Comparison of ENCODE assay signal across 25 cellular contexts in genomic region chr7:85019778-85020177, GRCh38.
DNase-seq lines count a peak whose midpoint lies in the region; ATAC-seq and TF ChIP-seq lines count a peak whose summit lies in the region.
"Had no signal": no experiment of that assay in that cellular context is flagged by ENCODE, and none has a peak within 500 bp of the region (broad histone marks: within the 10 kb centered on the region; RNA-seq: fewer than 3 reads in every experiment).

No MANE protein-coding gene starts in this region.

- no peaks in the 10 kb centered on the region for H4K20me1 ChIP-seq in GM23338 (replicated peaks; ENCODE audit: insufficient read depth)
- H4K20me1 ChIP-seq: BLaER1 treated with 17β-estradiol and CSF1 and Interleukin-3, amounts not matched to agents 10 nM and 100 nM had no signal

- no peaks in the 10 kb centered on the region for H3F3A ChIP-seq in GM23338 (replicated peaks; ENCODE audit: low read depth)

- no peaks in the 10 kb centered on the region for H3K27me3 Mint-ChIP-seq in GM23338 (ENCODE audit: insufficient read depth, low read depth, poor library complexity)
- no peaks in the 10 kb centered on the region for H3K27me3 Mint-ChIP-seq in endodermal cell (ENCODE audit: insufficient read depth)
- H3K27me3 Mint-ChIP-seq in mesothelial cell of epicardium (ENCODE audit: low read depth): no peaks in the 10 kb centered on the region

- no peaks in the 10 kb centered on the region for H3K9me2 ChIP-seq in GM23338 (ENCODE audit: insufficient read depth)

- H3K27ac ChIP-seq in GM23338 (ENCODE audit: low read depth) (peak overlapping the region; percentile 11), HUES64 (ENCODE audit: low read depth, low read length) (peak overlapping the region; percentile 29; the same call in 1 of the 2 replicates), endodermal cell (ENCODE audit: low read depth, low read length) (no peak overlapping the region), body of pancreas (no peak overlapping the region)
- H3K27ac ChIP-seq: BLaER1 treated with 17β-estradiol and CSF1 and Interleukin-3, amounts not matched to agents 10 nM and 100 nM; HL-60; KMS-11; SJSA1 had no signal

- H2AFZ ChIP-seq in GM23338: no peak overlapping the region

- H3K36me3 Mint-ChIP-seq in GM23338 (ENCODE audit: low read depth): no peaks in the 10 kb centered on the region
- no peaks in the 10 kb centered on the region for H3K36me3 Mint-ChIP-seq in endodermal cell (ENCODE audit: low read depth)
- peaks cover 22% of the 10 kb centered on the region for H3K36me3 Mint-ChIP-seq in mesothelial cell of epicardium

- no peak for TF ChIP-seq POLR2A in body of pancreas (IDR thresholded peaks at IDR 0.05)

- H3K36me3 ChIP-seq in GM23338 (ENCODE audit: insufficient read depth): no peaks in the 10 kb centered on the region
- no peaks in the 10 kb centered on the region for H3K36me3 ChIP-seq in HUES64 (ENCODE audit: insufficient read depth, low read length)
- no peaks in the 10 kb centered on the region for H3K36me3 ChIP-seq in endodermal cell (ENCODE audit: control insufficient read depth, insufficient read depth, low read length)
- no peaks in the 10 kb centered on the region for H3K36me3 ChIP-seq in body of pancreas (replicated peaks in 1 of 2; ENCODE audit: insufficient read depth in 1 of 2, low read depth in 2 of 2)
- H3K36me3 ChIP-seq: BLaER1 treated with 17β-estradiol and CSF1 and Interleukin-3, amounts not matched to agents 10 nM and 100 nM; HAP-1; SJSA1 had no signal

- peaks cover 19% of the 10 kb centered on the region for H3K4me1 ChIP-seq in GM23338 (ENCODE audit: insufficient read depth)
- peaks cover 20% of the 10 kb centered on the region for H3K4me1 ChIP-seq in HUES64 (ENCODE audit: insufficient read depth, low read length)
- H3K4me1 ChIP-seq in endodermal cell (ENCODE audit: control insufficient read depth, insufficient read depth, low read length): peaks cover 14% of the 10 kb centered on the region
- no peaks in the 10 kb centered on the region for H3K4me1 ChIP-seq in body of pancreas

- H3K27ac Mint-ChIP-seq in GM23338: peak overlapping the region; percentile 85; the same call in 1 of the 2 replicates
- H3K27ac Mint-ChIP-seq in endodermal cell: peak overlapping the region; percentile 29
- peak overlapping the region; percentile 43 for H3K27ac Mint-ChIP-seq in mesothelial cell of epicardium
- H3K27ac Mint-ChIP-seq: CD4-positive, alpha-beta T cell; HFFc6 had no signal

- no peak; the same call in 2 of the 3 replicates for ATAC-seq in GM23338
- no peak for ATAC-seq in body of pancreas
- ATAC-seq in HG02623 (IDR thresholded peaks at IDR 0.05; ENCODE audit: unreplicated experiment): no peak
- ATAC-seq: Right ventricle myocardium inferior had no signal

- no peak overlapping the region for H3K9ac ChIP-seq in HUES64 (ENCODE audit: low read depth, low read length)
- no peak overlapping the region for H3K9ac ChIP-seq in endodermal cell (ENCODE audit: extremely low read depth, low read length, poor library complexity, severe bottlenecking)
- H3K9ac ChIP-seq: BLaER1 treated with 17β-estradiol and CSF1 and Interleukin-3, amounts not matched to agents 10 nM and 100 nM; KMS-11 had no signal

- H3K9me3 Mint-ChIP-seq in GM23338 (no peaks in the 10 kb centered on the region), endodermal cell (no peaks in the 10 kb centered on the region), mesothelial cell of epicardium (no peaks in the 10 kb centered on the region)
- H3K9me3 Mint-ChIP-seq: CD4-positive, alpha-beta T cell; HFFc6 had no signal

- intact Hi-C loops in body of pancreas (cut with DNase I): loop anchor here (5.0 kb wide), 1 partner anchor 1042 kb away; no protein-coding TSS in a partner anchor

- H3K4me3 ChIP-seq in GM23338 (no peak overlapping the region), HUES64 (ENCODE audit: low read length) (no peak overlapping the region), endodermal cell (ENCODE audit: low read length) (no peak overlapping the region), body of pancreas (no peak overlapping the region)
- H3K4me3 ChIP-seq: BLaER1 treated with 17β-estradiol and CSF1 and Interleukin-3, amounts not matched to agents 10 nM and 100 nM; HAP-1; SJSA1 had no signal

- TF ChIP-seq CTCF in GM23338 (conservative IDR thresholded peaks at IDR 0.05; ENCODE audit: low read depth in 2 of 2) (no peak), endodermal cell (conservative IDR thresholded peaks at IDR 0.05) (no peak), mesothelial cell of epicardium (IDR thresholded peaks at IDR 0.05; ENCODE audit: unreplicated experiment) (no peak), body of pancreas (IDR thresholded peaks at IDR 0.05) (no peak)

- WGBS in HUES64: 70% methylated on average over 3 of the region's 3 CpGs
- 65 to 75% methylated on average over 3 of the region's 3 CpGs for WGBS in endodermal cell (ENCODE audit: insufficient coverage in 1 of 2, insufficient read length in 1 of 2), 2 experiments
- 89 to 91% methylated on average over 3 of the region's 3 CpGs for WGBS in body of pancreas, 2 donors

- H3K27me3 ChIP-seq in GM23338 (ENCODE audit: insufficient read depth): no peaks in the 10 kb centered on the region
- H3K27me3 ChIP-seq in HUES64 (ENCODE audit: insufficient read depth, low read length): no peaks in the 10 kb centered on the region
- no peaks in the 10 kb centered on the region for H3K27me3 ChIP-seq in endodermal cell (ENCODE audit: control insufficient read depth, insufficient read depth, low read length, poor library complexity, severe bottlenecking)
- no peaks in the 10 kb centered on the region for H3K27me3 ChIP-seq in body of pancreas
- H3K27me3 ChIP-seq: BLaER1 treated with 17β-estradiol and CSF1 and Interleukin-3, amounts not matched to agents 10 nM and 100 nM; SJSA1 had no signal

- H3K4me1 Mint-ChIP-seq in GM23338 (peaks cover 28% of the 10 kb centered on the region), endodermal cell (peaks cover 28% of the 10 kb centered on the region), mesothelial cell of epicardium (peaks cover 49% of the 10 kb centered on the region)

- H3K9me3 ChIP-seq in HUES64 (ENCODE audit: insufficient read depth, low read depth, low read length) (no peaks in the 10 kb centered on the region), endodermal cell (ENCODE audit: control insufficient read depth, low read length) (no peaks in the 10 kb centered on the region), body of pancreas (no peaks in the 10 kb centered on the region)
- H3K9me3 ChIP-seq: BLaER1 treated with 17β-estradiol and CSF1 and Interleukin-3, amounts not matched to agents 10 nM and 100 nM; HAP-1; SJSA1 had no signal

- DNase-seq in GM23338 (ENCODE audit: low spot score) (no peak), endodermal cell (no peak), mesothelial cell of epicardium (ENCODE audit: low spot score in 2 of 2, unreplicated experiment in 2 of 2) (no peak), body of pancreas (no peak), HuH-7.5 (ENCODE audit: low spot score) (no peak)
- DNase-seq: AML-193; CD4-positive, alpha-beta T cell; HFFc6; MM.1S; NCI-H1048; NCI-H1417; NCI-H1694; NCI-H2029 treated with DMSO at 0.1 percent for 48 hours; NCI-H2171; NCI-H524 treated with DMSO at 0.1 percent for 48 hours; NCI-H774; T-helper 1 cell had no signal

- H3K4me3 Mint-ChIP-seq in GM23338 (no peak overlapping the region), endodermal cell (no peak overlapping the region), mesothelial cell of epicardium (no peak overlapping the region)
- H3K4me3 Mint-ChIP-seq: CD4-positive, alpha-beta T cell; HFFc6 had no signal

- no peaks in the 10 kb centered on the region for H3K79me2 ChIP-seq in GM23338 (replicated peaks; ENCODE audit: insufficient read depth)

- H3K4me2 ChIP-seq in GM23338: peak overlapping the region; percentile 46; the same call in 1 of the 2 replicates
- H3K4me2 ChIP-seq: BLaER1 treated with 17β-estradiol and CSF1 and Interleukin-3, amounts not matched to agents 10 nM and 100 nM; KMS-11 had no signal

TF ChIP-seq in GM23338, 12 proteins besides CTCF, POLR2A, EP300 and RAD21 (continues in another document):
- TF ChIP-seq POLR2AphosphoS5 (IDR thresholded peaks at IDR 0.05; ENCODE audit: low read depth): no peak
- no peak for TF ChIP-seq NANOG (IDR thresholded peaks at IDR 0.05; ENCODE audit: borderline replicate concordance)
- TF ChIP-seq CREB1 (CRISPR knock-in tag; IDR thresholded peaks at IDR 0.05; ENCODE audit: low read depth): no peak
- TF ChIP-seq JUNB (IDR thresholded peaks at IDR 0.05; ENCODE audit: unreplicated experiment): no peak
- no peak for TF ChIP-seq ETS1 (IDR thresholded peaks at IDR 0.05)

Comparison
In these comparisons a context has a peak if more than half of its experiments do, and no peak if none do; other contexts are left out.
1. H3K27ac ChIP-seq: peak in GM23338 (single experiment) and HUES64 (single experiment); none in endodermal cell (single experiment) and body of pancreas (0 of 4).
2. H3K27ac Mint-ChIP-seq: peak in every context shown above with its lines; median percentile 85 in GM23338; 43 in mesothelial cell of epicardium; 29 in endodermal cell.